In the genomic region with DNA sequence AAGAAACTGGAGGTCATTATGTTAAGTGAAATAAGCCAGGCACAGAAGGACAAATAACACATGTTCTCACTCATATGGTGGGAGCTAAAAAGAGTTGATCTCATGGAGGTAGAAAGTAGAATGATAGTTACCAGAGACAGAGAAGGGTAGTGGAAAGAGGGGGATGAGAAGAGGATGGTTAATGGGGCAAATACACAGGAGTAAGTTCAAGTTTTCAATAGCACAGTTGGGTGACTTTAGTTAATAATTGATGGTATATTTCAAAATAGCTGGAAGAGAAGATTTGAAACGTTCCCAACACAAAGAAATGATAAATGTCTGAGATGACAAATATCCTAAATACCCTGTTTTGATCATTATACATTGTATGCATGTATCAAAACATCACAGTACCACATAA, we compare ENCODE assay signal across 20 cellular contexts.
DNase-seq lines count a peak whose midpoint lies in the region; ATAC-seq, FAIRE-seq and TF ChIP-seq lines count a peak whose summit lies in the region.
"Had no signal": no experiment of that assay in that cellular context is flagged by ENCODE, and none has a peak within 500 bp of the region (broad histone marks: within the 10 kb centered on the region; RNA-seq: fewer than 3 reads in every experiment).

No MANE protein-coding gene starts in this region.

- ATAC-seq in A549 = peak in 1 of 2 experiments; percentile 29; a peak in 1 of 6 replicates
- ATAC-seq in naive thymus-derived CD4-positive, alpha-beta T cell = no peak
- ATAC-seq: CD8-positive, alpha-beta T cell; GM23338 had no signal

- no peaks in the 10 kb centered on the region for H3K27me3 Mint-ChIP-seq in activated naive CD4-positive, alpha-beta T cell treated with anti-CD3 and anti-CD28 coated beads for 36 hours (ENCODE audit: low read depth)
- no peaks in the 10 kb centered on the region for H3K27me3 Mint-ChIP-seq in naive thymus-derived CD4-positive, alpha-beta T cell
- H3K27me3 Mint-ChIP-seq: B cell, IgD-negative memory B cell had no signal

- peaks cover 27% of the 10 kb centered on the region for H3K4me1 ChIP-seq in A549
- no peaks in the 10 kb centered on the region for H3K4me1 ChIP-seq in naive thymus-derived CD4-positive, alpha-beta T cell (ENCODE audit: control insufficient read depth in 2 of 2, insufficient read depth in 2 of 2, low read length in 2 of 2)
- H3K4me1 ChIP-seq: BLaER1 treated with 17β-estradiol and CSF1 and Interleukin-3, amounts not matched to agents 10 nM and 100 nM had no signal

- no peaks in the 10 kb centered on the region for H3K36me3 Mint-ChIP-seq in activated naive CD4-positive, alpha-beta T cell treated with anti-CD3 and anti-CD28 coated beads for 36 hours (ENCODE audit: low read depth)
- H3K36me3 Mint-ChIP-seq in naive thymus-derived CD4-positive, alpha-beta T cell = no peaks in the 10 kb centered on the region
- H3K36me3 Mint-ChIP-seq: CD8-positive, alpha-beta T cell; IgD-negative memory B cell had no signal

- TF ChIP-seq POLR2A in A549 (IDR thresholded peaks at IDR 0.05; ENCODE audit: low read length) = no peak

- H3K9me3 Mint-ChIP-seq in activated naive CD4-positive, alpha-beta T cell treated with anti-CD3 and anti-CD28 coated beads for 36 hours = no peaks in the 10 kb centered on the region
- H3K9me3 Mint-ChIP-seq in naive thymus-derived CD4-positive, alpha-beta T cell = peaks cover 0 to 10% (median 1%) of the 10 kb centered on the region in 11 donors
- H3K9me3 Mint-ChIP-seq: CD8-positive, alpha-beta T cell; GM23338 had no signal

- H3K4me3 Mint-ChIP-seq in activated naive CD4-positive, alpha-beta T cell treated with anti-CD3 and anti-CD28 coated beads for 36 hours = no peak overlapping the region
- H3K4me3 Mint-ChIP-seq in naive thymus-derived CD4-positive, alpha-beta T cell = no peak overlapping the region
- H3K4me3 Mint-ChIP-seq: B cell; CD8-positive, alpha-beta T cell; GM23338; HFFc6; IgD-negative memory B cell had no signal

- no peaks in the 10 kb centered on the region for H3K36me3 ChIP-seq in naive thymus-derived CD4-positive, alpha-beta T cell (ENCODE audit: control insufficient read depth in 2 of 3, insufficient read depth in 3 of 3, low read length in 3 of 3)
- H3K36me3 ChIP-seq: BLaER1 treated with 17β-estradiol and CSF1 and Interleukin-3, amounts not matched to agents 10 nM and 100 nM had no signal

- CTCF ChIA-PET in A549 (lab: Yijun Ruan, JAX) = no interaction called here
- CTCF ChIA-PET in activated naive CD4-positive, alpha-beta T cell treated with anti-CD3 and anti-CD28 coated beads for 36 hours (lab: Charles Lee) = no interaction called here
- CTCF ChIA-PET in naive thymus-derived CD4-positive, alpha-beta T cell (lab: Charles Lee) = no interaction called here

- TF ChIP-seq CTCF in A549 (IDR thresholded peaks at IDR 0.05) (no peak), epithelial cell of proximal tubule (conservative IDR thresholded peaks at IDR 0.05; ENCODE audit: low read depth, low read length) (no peak)

- H3K4me3 ChIP-seq in A549 (no peak overlapping the region), epithelial cell of proximal tubule (ENCODE audit: low read depth, low read length) (no peak overlapping the region)
- H3K4me3 ChIP-seq in naive thymus-derived CD4-positive, alpha-beta T cell (ENCODE audit: low read length) = no peak overlapping the region
- H3K4me3 ChIP-seq: BLaER1 treated with 17β-estradiol and CSF1 and Interleukin-3, amounts not matched to agents 10 nM and 100 nM; GM23338 had no signal

- no peak for FAIRE-seq in A549 (lab: Jason Lieb, UNC)
- FAIRE-seq: G401.6, GM12891, GM19239, H54, HTR-8/SVneo had no signal

- H3K27me3 ChIP-seq in naive thymus-derived CD4-positive, alpha-beta T cell (ENCODE audit: control insufficient read depth in 2 of 2, insufficient read depth in 2 of 2, low read length in 2 of 2) = no peaks in the 10 kb centered on the region
- H3K27me3 ChIP-seq: BLaER1 treated with 17β-estradiol and CSF1 and Interleukin-3, amounts not matched to agents 10 nM and 100 nM had no signal

- no peak overlapping the region for H3K27ac Mint-ChIP-seq in activated naive CD4-positive, alpha-beta T cell treated with anti-CD3 and anti-CD28 coated beads for 36 hours
- H3K27ac Mint-ChIP-seq in naive thymus-derived CD4-positive, alpha-beta T cell = no peak overlapping the region
- H3K27ac Mint-ChIP-seq: B cell; CD8-positive, alpha-beta T cell; GM23338; HFFc6; IgD-negative memory B cell had no signal

- TF ChIP-seq EP300 in A549 (IDR thresholded peaks at IDR 0.05) = no peak

- intact Hi-C loops in activated naive CD4-positive, alpha-beta T cell treated with anti-CD3 and anti-CD28 coated beads for 36 hours (cut with micrococcal nuclease) = no loop called here
- intact Hi-C loops in naive thymus-derived CD4-positive, alpha-beta T cell (cut with micrococcal nuclease) = no loop called here

- 4% methylated on average over 1 of the region's 1 CpG for WGBS in A549 (ENCODE audit: missing lambda C conversion rate)

- POLR2A ChIA-PET in A549 (lab: Yijun Ruan, JAX) = no interaction called here
- POLR2A ChIA-PET in naive thymus-derived CD4-positive, alpha-beta T cell (lab: Charles Lee) = no interaction called here

- H3K4me1 Mint-ChIP-seq in activated naive CD4-positive, alpha-beta T cell treated with anti-CD3 and anti-CD28 coated beads for 36 hours (ENCODE audit: low read depth) = no peaks in the 10 kb centered on the region
- no peaks in the 10 kb centered on the region for H3K4me1 Mint-ChIP-seq in naive thymus-derived CD4-positive, alpha-beta T cell
- H3K4me1 Mint-ChIP-seq: B cell, GM23338, IgD-negative memory B cell had no signal

- peak overlapping the region; percentile 46 to 64; a peak in 5 of 6 replicates for H3K27ac ChIP-seq in A549
- no peak overlapping the region for H3K27ac ChIP-seq in naive thymus-derived CD4-positive, alpha-beta T cell (ENCODE audit: low read depth, low read length)
- H3K27ac ChIP-seq: BLaER1 treated with 17β-estradiol and CSF1 and Interleukin-3, amounts not matched to agents 10 nM and 100 nM had no signal

- peak overlapping the region; percentile 52 for H3K4me2 ChIP-seq in A549
- H3K4me2 ChIP-seq: BLaER1 treated with 17β-estradiol and CSF1 and Interleukin-3, amounts not matched to agents 10 nM and 100 nM; GM23338 had no signal

- DNase-seq in A549 (ENCODE audit: low read depth in 1 of 2, low spot score in 1 of 2) (no peak), epithelial cell of proximal tubule (ENCODE audit: low read depth) (peak; percentile 66), kidney tubule cell (ENCODE audit: low spot score) (peak; percentile 41), renal cortical epithelial cell (ENCODE audit: low read depth) (peak; percentile 83), activated gamma-delta T cell treated with Interleukin-2 at 50 U/mL for 16 hours (no peak)
- DNase-seq in activated naive CD4-positive, alpha-beta T cell treated with anti-CD3 and anti-CD28 coated beads for 36 hours = no peak
- DNase-seq in naive thymus-derived CD4-positive, alpha-beta T cell = no peak
- DNase-seq: 8988T; CD8-positive, alpha-beta T cell; DMS 273 treated with DMSO at 0.1 percent for 48 hours; HFFc6 had no signal

- no peak for TF ChIP-seq RAD21 in A549 (conservative IDR thresholded peaks at IDR 0.05 in 1 of 2, IDR thresholded peaks at IDR 0.05 in 1 of 2)

- H3K9me3 ChIP-seq in A549 = no peaks in the 10 kb centered on the region
- no peaks in the 10 kb centered on the region for H3K9me3 ChIP-seq in naive thymus-derived CD4-positive, alpha-beta T cell (ENCODE audit: control insufficient read depth in 2 of 3, low read length in 3 of 3)
- H3K9me3 ChIP-seq: BLaER1 treated with 17β-estradiol and CSF1 and Interleukin-3, amounts not matched to agents 10 nM and 100 nM had no signal

TF ChIP-seq in A549, 52 proteins besides CTCF, POLR2A, EP300 and RAD21 (continues in another document):
- TF ChIP-seq CBX8 (IDR thresholded peaks at IDR 0.05) (no peak), ZC3H11A (IDR thresholded peaks at IDR 0.05) (no peak), CEBPB (IDR thresholded peaks at IDR 0.05) (no peak), EHF (CRISPR knock-in tag; IDR thresholded peaks at IDR 0.05) (no peak), HDAC2 (IDR thresholded peaks at IDR 0.05) (no peak), MYC (IDR thresholded peaks at IDR 0.05; ENCODE audit: borderline replicate concordance, low read length) (no peak), HOXA7 (CRISPR knock-in tag; IDR thresholded peaks at IDR 0.05) (no peak), GATA3 (IDR thresholded peaks at IDR 0.05; ENCODE audit: borderline replicate concordance) (no peak), FOSB (CRISPR knock-in tag; IDR thresholded peaks at IDR 0.05) (no peak), BHLHE40 (IDR thresholded peaks at IDR 0.05; ENCODE audit: low read depth, low read length) (no peak), ZFP36 (IDR thresholded peaks at IDR 0.05; ENCODE audit: borderline replicate concordance, partially characterized antibody) (no peak)
- TF ChIP-seq, protein P1, sequence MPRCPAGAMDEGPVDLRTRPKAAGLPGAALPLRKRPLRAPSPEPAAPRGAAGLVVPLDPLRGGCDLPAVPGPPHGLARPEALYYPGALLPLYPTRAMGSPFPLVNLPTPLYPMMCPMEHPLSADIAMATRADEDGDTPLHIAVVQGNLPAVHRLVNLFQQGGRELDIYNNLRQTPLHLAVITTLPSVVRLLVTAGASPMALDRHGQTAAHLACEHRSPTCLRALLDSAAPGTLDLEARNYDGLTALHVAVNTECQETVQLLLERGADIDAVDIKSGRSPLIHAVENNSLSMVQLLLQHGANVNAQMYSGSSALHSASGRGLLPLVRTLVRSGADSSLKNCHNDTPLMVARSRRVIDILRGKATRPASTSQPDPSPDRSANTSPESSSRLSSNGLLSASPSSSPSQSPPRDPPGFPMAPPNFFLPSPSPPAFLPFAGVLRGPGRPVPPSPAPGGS (IDR thresholded peaks at IDR 0.05) = no peak
- TF ChIP-seq, protein P2, sequence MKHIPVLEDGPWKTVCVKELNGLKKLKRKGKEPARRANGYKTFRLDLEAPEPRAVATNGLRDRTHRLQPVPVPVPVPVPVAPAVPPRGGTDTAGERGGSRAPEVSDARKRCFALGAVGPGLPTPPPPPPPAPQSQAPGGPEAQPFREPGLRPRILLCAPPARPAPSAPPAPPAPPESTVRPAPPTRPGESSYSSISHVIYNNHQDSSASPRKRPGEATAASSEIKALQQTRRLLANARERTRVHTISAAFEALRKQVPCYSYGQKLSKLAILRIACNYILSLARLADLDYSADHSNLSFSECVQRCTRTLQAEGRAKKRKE (CRISPR knock-in tag; IDR thresholded peaks at IDR 0.05; ENCODE audit: low read depth) = no peak

Comparison
In these comparisons a context has a peak if more than half of its experiments do, and no peak if none do; other contexts are left out.
1. DNase-seq: peak in epithelial cell of proximal tubule (single experiment), kidney tubule cell (single experiment) and renal cortical epithelial cell (single experiment); none in A549 (0 of 2), activated naive CD4-positive, alpha-beta T cell treated with anti-CD3 and anti-CD28 coated beads for 36 hours (single experiment), activated gamma-delta T cell treated with Interleukin-2 at 50 U/mL for 16 hours (single experiment) and naive thymus-derived CD4-positive, alpha-beta T cell (0 of 9).